In genomic region chr16:14331020-14331419, GRCh38 we compare ENCODE assay signal across 1 cellular context.
TF ChIP-seq lines count a peak whose summit lies in the region.

No MANE protein-coding gene starts in this region.

TF ChIP-seq in GM12878, 131 proteins besides CTCF, POLR2A, EP300 and RAD21 (continued from another document):
- TF ChIP-seq, protein P1, sequence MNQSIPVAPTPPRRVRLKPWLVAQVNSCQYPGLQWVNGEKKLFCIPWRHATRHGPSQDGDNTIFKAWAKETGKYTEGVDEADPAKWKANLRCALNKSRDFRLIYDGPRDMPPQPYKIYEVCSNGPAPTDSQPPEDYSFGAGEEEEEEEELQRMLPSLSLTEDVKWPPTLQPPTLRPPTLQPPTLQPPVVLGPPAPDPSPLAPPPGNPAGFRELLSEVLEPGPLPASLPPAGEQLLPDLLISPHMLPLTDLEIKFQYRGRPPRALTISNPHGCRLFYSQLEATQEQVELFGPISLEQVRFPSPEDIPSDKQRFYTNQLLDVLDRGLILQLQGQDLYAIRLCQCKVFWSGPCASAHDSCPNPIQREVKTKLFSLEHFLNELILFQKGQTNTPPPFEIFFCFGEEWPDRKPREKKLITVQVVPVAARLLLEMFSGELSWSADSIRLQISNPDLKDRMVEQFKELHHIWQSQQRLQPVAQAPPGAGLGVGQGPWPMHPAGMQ (IDR thresholded peaks at IDR 0.05; ENCODE audit: borderline replicate concordance): no peak
- no peak for TF ChIP-seq NR2C2 (IDR thresholded peaks at IDR 0.05; ENCODE audit: borderline replicate concordance, control insufficient read depth, insufficient read length, low read depth)
- TF ChIP-seq SREBF1 (IDR thresholded peaks at IDR 0.05; ENCODE audit: low read length): no peak
- no peak for TF ChIP-seq BHLHE40 (IDR thresholded peaks at IDR 0.05; ENCODE audit: borderline replicate concordance in 1 of 2, low read depth in 2 of 2, low read length in 1 of 2)
- TF ChIP-seq MTA2 (IDR thresholded peaks at IDR 0.05; ENCODE audit: low read depth): no peak
- TF ChIP-seq TCF12 (IDR thresholded peaks at IDR 0.05; ENCODE audit: low read depth, low read length): no peak
- TF ChIP-seq, protein P2, sequence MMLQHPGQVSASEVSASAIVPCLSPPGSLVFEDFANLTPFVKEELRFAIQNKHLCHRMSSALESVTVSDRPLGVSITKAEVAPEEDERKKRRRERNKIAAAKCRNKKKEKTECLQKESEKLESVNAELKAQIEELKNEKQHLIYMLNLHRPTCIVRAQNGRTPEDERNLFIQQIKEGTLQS (IDR thresholded peaks at IDR 0.05; ENCODE audit: borderline replicate concordance, extremely low read depth, low read depth, low read length): no peak
